13 cellular contexts compared by ENCODE assay signal in genomic region chr2:232689152-232689910, GRCh38. TPM values are rescaled to one million over a fixed set of nuclear protein-coding genes. Genes with fewer than 3 reads are reported as not detected.
DNase-seq lines count a peak whose midpoint lies in the region; ATAC-seq, FAIRE-seq and TF ChIP-seq lines count a peak whose summit lies in the region.
"Had no signal": no experiment of that assay in that cellular context is flagged by ENCODE, and none has a peak within 500 bp of the region (broad histone marks: within the 10 kb centered on the region; RNA-seq: fewer than 3 reads in every experiment).

No MANE protein-coding gene starts in this region.

- H3K4me1 Mint-ChIP-seq in activated CD4-positive, alpha-beta T cell treated with anti-CD3 and anti-CD28 coated beads, Interleukin-2, amount 10 ng/mL, durations not matched to agents 24 days and 14 days: no peaks in the 10 kb centered on the region
- H3K4me1 Mint-ChIP-seq in activated CD4-positive, alpha-beta memory T cell treated with anti-CD3 and anti-CD28 coated beads for 36 hours (ENCODE audit: low read depth): no peaks in the 10 kb centered on the region

- ATAC-seq in Right ventricle myocardium superior (ENCODE audit: poor library complexity): peak; percentile 86
- ATAC-seq in GM19397 (IDR thresholded peaks at IDR 0.05; ENCODE audit: unreplicated experiment): no peak
- ATAC-seq: left lung had no signal

- FAIRE-seq in islet of Langerhans (lab: Jason Lieb, UNC): peak; percentile 36

- no peaks in the 10 kb centered on the region for H3K36me3 Mint-ChIP-seq in activated CD4-positive, alpha-beta T cell treated with anti-CD3 and anti-CD28 coated beads, Interleukin-2, amount 10 ng/mL, durations not matched to agents 24 days and 14 days (ENCODE audit: low read depth)
- no peaks in the 10 kb centered on the region for H3K36me3 Mint-ChIP-seq in activated CD4-positive, alpha-beta memory T cell treated with anti-CD3 and anti-CD28 coated beads for 36 hours

- no peak overlapping the region for H3K27ac Mint-ChIP-seq in activated CD4-positive, alpha-beta T cell treated with anti-CD3 and anti-CD28 coated beads, Interleukin-2, amount 10 ng/mL, durations not matched to agents 24 days and 14 days
- H3K27ac Mint-ChIP-seq in activated CD4-positive, alpha-beta memory T cell treated with anti-CD3 and anti-CD28 coated beads for 36 hours: no peak overlapping the region

- peaks cover 3% of the 10 kb centered on the region for H3K27me3 Mint-ChIP-seq in activated CD4-positive, alpha-beta T cell treated with anti-CD3 and anti-CD28 coated beads, Interleukin-2, amount 10 ng/mL, durations not matched to agents 24 days and 14 days
- H3K27me3 Mint-ChIP-seq in activated CD4-positive, alpha-beta memory T cell treated with anti-CD3 and anti-CD28 coated beads for 36 hours: no peaks in the 10 kb centered on the region

- POLR2A ChIA-PET in activated CD4-positive, alpha-beta memory T cell treated with anti-CD3 and anti-CD28 coated beads for 36 hours (lab: Charles Lee): no interaction called here

- TF ChIP-seq POLR2A in prostate gland (IDR thresholded peaks at IDR 0.05): no peak

- CTCF ChIA-PET in activated CD4-positive, alpha-beta memory T cell treated with anti-CD3 and anti-CD28 coated beads for 36 hours (lab: Charles Lee): no interaction called here

- intact Hi-C loops in Right ventricle myocardium superior (cut with DNase I): no loop called here
- intact Hi-C loops in activated CD4-positive, alpha-beta T cell treated with anti-CD3 and anti-CD28 coated beads, Interleukin-2, amount 10 ng/mL, durations not matched to agents 24 days and 14 days (cut with micrococcal nuclease): no loop called here
- intact Hi-C loops in activated CD4-positive, alpha-beta memory T cell treated with anti-CD3 and anti-CD28 coated beads for 36 hours (cut with micrococcal nuclease): no loop called here
- intact Hi-C loops in prostate gland (cut with DNase I): no loop called here

- H3K36me3 ChIP-seq in right atrium auricular region (no peaks in the 10 kb centered on the region), prostate gland (no peaks in the 10 kb centered on the region)
- H3K36me3 ChIP-seq: BLaER1, left lung had no signal

- H3K4me3 ChIP-seq in right atrium auricular region (no peak overlapping the region), prostate gland (no peak overlapping the region)
- H3K4me3 ChIP-seq: BLaER1, coronary artery, left lung had no signal

- DNase-seq in Right ventricle myocardium superior (peak; percentile 75), right atrium auricular region (ENCODE audit: low spot score) (no peak), anterior cingulate cortex (lab: John Stamatoyannopoulos, UW) (peak in 45 of 58 donors; percentile 8 to 85 (median 38)), prostate gland (ENCODE audit: low spot score) (no peak)
- no peak for DNase-seq in activated CD4-positive, alpha-beta T cell treated with anti-CD3 and anti-CD28 coated beads, Interleukin-2, amount 10 ng/mL, durations not matched to agents 24 days and 14 days
- no peak for DNase-seq in activated CD4-positive, alpha-beta memory T cell treated with anti-CD3 and anti-CD28 coated beads for 36 hours
- DNase-seq: activated CD4-positive, CD25-positive, alpha-beta regulatory T cell; left lung; stimulated activated CD4-positive, alpha-beta T cell treated with anti-CD3 and anti-CD28 coated beads, Interleukin-4, amount 100 ng/mL, for 1 hour had no signal

- H3K4me1 ChIP-seq in right atrium auricular region: peaks cover 0 to 7% of the 10 kb centered on the region in 2 donors
- H3K4me1 ChIP-seq in prostate gland (replicated peaks): no peaks in the 10 kb centered on the region
- H3K4me1 ChIP-seq: left lung had no signal

- H3K27me3 ChIP-seq in right atrium auricular region: no peaks in the 10 kb centered on the region
- H3K27me3 ChIP-seq in prostate gland (replicated peaks; ENCODE audit: insufficient read depth): no peaks in the 10 kb centered on the region
- H3K27me3 ChIP-seq: BLaER1, left lung had no signal

- H3K4me3 Mint-ChIP-seq in activated CD4-positive, alpha-beta T cell treated with anti-CD3 and anti-CD28 coated beads, Interleukin-2, amount 10 ng/mL, durations not matched to agents 24 days and 14 days: no peak overlapping the region
- no peak overlapping the region for H3K4me3 Mint-ChIP-seq in activated CD4-positive, alpha-beta memory T cell treated with anti-CD3 and anti-CD28 coated beads for 36 hours

- 57% methylated on average over 3 of the region's 3 CpGs for WGBS in prostate gland

- H3K9me3 Mint-ChIP-seq in activated CD4-positive, alpha-beta T cell treated with anti-CD3 and anti-CD28 coated beads, Interleukin-2, amount 10 ng/mL, durations not matched to agents 24 days and 14 days: no peaks in the 10 kb centered on the region
- H3K9me3 Mint-ChIP-seq in activated CD4-positive, alpha-beta memory T cell treated with anti-CD3 and anti-CD28 coated beads for 36 hours: peaks cover under 1% of the 10 kb centered on the region

- H3K9me3 ChIP-seq in right atrium auricular region (no peaks in the 10 kb centered on the region), prostate gland (no peaks in the 10 kb centered on the region)
- H3K9me3 ChIP-seq: BLaER1, left lung had no signal

- H3K27ac ChIP-seq in right atrium auricular region (no peak overlapping the region), prostate gland (no peak overlapping the region)
- H3K27ac ChIP-seq: BLaER1, coronary artery, left lung had no signal

- no peak for TF ChIP-seq CTCF in right atrium auricular region (IDR thresholded peaks at IDR 0.05)
- TF ChIP-seq CTCF in prostate gland (IDR thresholded peaks at IDR 0.05): no peak

RNA-seq across cellular contexts. Expression of gene GIGYF2, which starts 7.8 kb away (rescaled TPM):
- total RNA-seq in Right ventricle myocardium superior (60.2 TPM), right atrium auricular region (10 to 100 TPM; 48.4 to 57.1 TPM), prostate gland (100 to 1,000 TPM in 1 of 2 donors, 10 to 100 TPM in 1; 61.3 to 106 TPM)
- total RNA-seq in activated CD4-positive, alpha-beta T cell treated with anti-CD3 and anti-CD28 coated beads, Interleukin-2, amount 10 ng/mL, durations not matched to agents 24 days and 14 days: 71.9 and 72.0 TPM in 2 replicates
- total RNA-seq in activated CD4-positive, alpha-beta memory T cell treated with anti-CD3 and anti-CD28 coated beads for 36 hours: 10 to 100 TPM; 50.0 to 51.4 TPM

RNA-seq across cellular contexts. Expression of gene EFHD1, which starts 55.9 kb away (rescaled TPM):
- total RNA-seq in Right ventricle myocardium superior (24.3 TPM), right atrium auricular region (10 to 100 TPM; 11.4 to 11.5 TPM), prostate gland (10 to 100 TPM; 25.9 to 33.1 TPM)
- total RNA-seq in activated CD4-positive, alpha-beta T cell treated with anti-CD3 and anti-CD28 coated beads, Interleukin-2, amount 10 ng/mL, durations not matched to agents 24 days and 14 days: 0.31 and 0.49 TPM in 2 replicates
- total RNA-seq in activated CD4-positive, alpha-beta memory T cell treated with anti-CD3 and anti-CD28 coated beads for 36 hours: 1 to 10 TPM in 1 of 2 experiments, under 1 TPM in 1; 0.61 to 1.2 TPM

Comparison
In these comparisons a context has a peak if more than half of its experiments do, and no peak if none do; other contexts are left out.
1. DNase-seq: peak in Right ventricle myocardium superior (single experiment) and anterior cingulate cortex (45 of 58); none in right atrium auricular region (single experiment), activated CD4-positive, alpha-beta T cell treated with anti-CD3 and anti-CD28 coated beads, Interleukin-2, amount 10 ng/mL, durations not matched to agents 24 days and 14 days (single experiment), activated CD4-positive, alpha-beta memory T cell treated with anti-CD3 and anti-CD28 coated beads for 36 hours (single experiment) and prostate gland (single experiment).